ENCODE assay signal across 9 cellular contexts in genomic region chr16:50301626-50302471, GRCh38. TPM values are rescaled to one million over a fixed set of nuclear protein-coding genes. Genes with fewer than 3 reads are reported as not detected.
A peak's percentile ranks its signal among the peaks of the same experiment; 100 is the strongest.
DNase-seq lines count a peak whose midpoint lies in the region; ATAC-seq and TF ChIP-seq lines count a peak whose summit lies in the region.
"Had no signal": no experiment of that assay in that cellular context is flagged by ENCODE, and none has a peak within 500 bp of the region (broad histone marks: within the 10 kb centered on the region; RNA-seq: fewer than 3 reads in every experiment).

No MANE protein-coding gene starts in this region.

- no peaks in the 10 kb centered on the region for H3K9me3 Mint-ChIP-seq in activated CD8-positive, alpha-beta T cell treated with anti-CD3 and anti-CD28 coated beads for 36 hours

- H3K36me3 Mint-ChIP-seq in activated CD8-positive, alpha-beta T cell treated with anti-CD3 and anti-CD28 coated beads for 36 hours (ENCODE audit: low read depth): peaks cover 4% of the 10 kb centered on the region

- CTCF ChIA-PET in activated CD8-positive, alpha-beta T cell treated with anti-CD3 and anti-CD28 coated beads for 36 hours (lab: Charles Lee): interaction anchor here (0.8 to 1.6 kb wide), 3 partner anchors 25 to 60 kb away, joined by 3 to 5 read pairs (median 3); no protein-coding TSS in a partner anchor

- H3K27ac Mint-ChIP-seq in activated CD8-positive, alpha-beta T cell treated with anti-CD3 and anti-CD28 coated beads for 36 hours: no peak overlapping the region

- no peak overlapping the region for H3K4me3 Mint-ChIP-seq in activated CD8-positive, alpha-beta T cell treated with anti-CD3 and anti-CD28 coated beads for 36 hours

- H3K4me1 Mint-ChIP-seq in activated CD8-positive, alpha-beta T cell treated with anti-CD3 and anti-CD28 coated beads for 36 hours (ENCODE audit: low read depth): no peaks in the 10 kb centered on the region

- intact Hi-C loops in Right ventricle myocardium superior (cut with DNase I): no loop called here
- intact Hi-C loops in activated CD8-positive, alpha-beta T cell treated with anti-CD3 and anti-CD28 coated beads for 36 hours (cut with micrococcal nuclease): no loop called here

- peak overlapping the region; percentile 20; the same call in 1 of the 2 replicates for H3K4me3 ChIP-seq in WI38 (ENCODE audit: low read depth, low read length)
- no peak overlapping the region for H3K4me3 ChIP-seq in skeletal muscle satellite cell (ENCODE audit: low read length)

- peak; percentile 33 for DNase-seq in H4 (ENCODE audit: low spot score)
- DNase-seq in Right ventricle myocardium superior: peak; percentile 46
- DNase-seq in SIG-M5 treated with dmso at 0.1 percent for 504 hours (lab: John Stamatoyannopoulos, UW; ENCODE audit: unreplicated experiment): no peak
- no peak for DNase-seq in CD1c-positive myeloid dendritic cell (ENCODE audit: extremely low spot score)
- DNase-seq in activated CD8-positive, alpha-beta T cell treated with anti-CD3 and anti-CD28 coated beads for 36 hours: no peak
- DNase-seq in SW480 (ENCODE audit: low spot score): no peak
- DNase-seq: caudate nucleus had no signal

- peak overlapping the region; percentile 50 for H3K9ac ChIP-seq in skeletal muscle satellite cell (ENCODE audit: low read depth, low read length)

- no peaks in the 10 kb centered on the region for H3K9me3 ChIP-seq in skeletal muscle satellite cell (replicated peaks; ENCODE audit: low read length)

- no peak for TF ChIP-seq CTCF in WI38 (IDR thresholded peaks at IDR 0.05; ENCODE audit: low read depth, low read length)
- no peak for TF ChIP-seq CTCF in activated CD8-positive, alpha-beta T cell treated with anti-CD3 and anti-CD28 coated beads for 36 hours (IDR thresholded peaks at IDR 0.05)

- POLR2A ChIA-PET in activated CD8-positive, alpha-beta T cell treated with anti-CD3 and anti-CD28 coated beads for 36 hours (lab: Charles Lee): no interaction called here

- no peak for ATAC-seq in Right ventricle myocardium superior (ENCODE audit: poor library complexity)
- ATAC-seq in activated CD8-positive, alpha-beta T cell treated with anti-CD3 and anti-CD28 coated beads for 36 hours: no peak

- H3K36me3 ChIP-seq in skeletal muscle satellite cell (ENCODE audit: insufficient read depth, low read length): peaks cover 64% of the 10 kb centered on the region

- peaks cover 45% of the 10 kb centered on the region for H3K4me1 ChIP-seq in skeletal muscle satellite cell (ENCODE audit: control insufficient read depth, insufficient read depth, low read length)

- H3K4me2 ChIP-seq in skeletal muscle satellite cell (ENCODE audit: low read length): peak overlapping the region; percentile 23

- no peaks in the 10 kb centered on the region for H3K27me3 ChIP-seq in skeletal muscle satellite cell (ENCODE audit: control insufficient read depth, insufficient read depth, low read length)

- H3K27me3 Mint-ChIP-seq in activated CD8-positive, alpha-beta T cell treated with anti-CD3 and anti-CD28 coated beads for 36 hours: no peaks in the 10 kb centered on the region

RNA-seq across cellular contexts. Expression of gene ADCY7, which starts 35.5 kb away (rescaled TPM):
- total RNA-seq in H4 (2014; rRNA removed; shearing (Covaris generic)): 28.8 and 41.6 TPM in 2 replicates
- 9.3 TPM for total RNA-seq in Right ventricle myocardium superior
- total RNA-seq in skeletal muscle satellite cell (2012; rRNA removed): 57.0 and 57.7 TPM in 2 replicates
- 10 to 100 TPM; 89.9 to 92.1 TPM for total RNA-seq in activated CD8-positive, alpha-beta T cell treated with anti-CD3 and anti-CD28 coated beads for 36 hours

Comparison
In these comparisons a context has a peak if more than half of its experiments do, and no peak if none do; other contexts are left out.
1. DNase-seq: peak in H4 (single experiment) and Right ventricle myocardium superior (single experiment); none in SIG-M5 treated with dmso at 0.1 percent for 504 hours (single experiment), CD1c-positive myeloid dendritic cell (single experiment), activated CD8-positive, alpha-beta T cell treated with anti-CD3 and anti-CD28 coated beads for 36 hours (single experiment) and SW480 (single experiment).